5 cellular contexts compared by ENCODE assay signal in genomic region chr4:190021973-190022372, GRCh38. TPM values are rescaled to one million over a fixed set of nuclear protein-coding genes. Genes with fewer than 3 reads are reported as not detected.
"Had no signal": no experiment of that assay in that cellular context is flagged by ENCODE, and none has a peak within 500 bp of the region (broad histone marks: within the 10 kb centered on the region; RNA-seq: fewer than 3 reads in every experiment).

No MANE protein-coding gene starts in this region.

RNA-seq across cellular contexts. Expression of gene FRG2, which starts 5.1 kb away (rescaled TPM):
- total RNA-seq: GM23248, H9, HT-29, IMR-90 had no signal
- polyA plus RNA-seq: IMR-90 had no signal

RNA-seq across cellular contexts. Expression of gene DBET, which starts 42.3 kb away (rescaled TPM):
- total RNA-seq: GM23248, H9, HT-29, IMR-90, K562 had no signal
- polyA plus RNA-seq: GM23248, IMR-90, K562 had no signal
